Comparison of ENCODE assay signal across 9 cellular contexts in genomic region chr11:62854825-62855570, GRCh38. TPM values are rescaled to one million over a fixed set of nuclear protein-coding genes. Genes with fewer than 3 reads are reported as not detected.
DNase-seq lines count a peak whose midpoint lies in the region; ATAC-seq and TF ChIP-seq lines count a peak whose summit lies in the region.
"Had no signal": no experiment of that assay in that cellular context is flagged by ENCODE, and none has a peak within 500 bp of the region (broad histone marks: within the 10 kb centered on the region; RNA-seq: fewer than 3 reads in every experiment).

No MANE protein-coding gene starts in this region.

- H3K9me3 ChIP-seq in breast epithelium = no peaks in the 10 kb centered on the region
- no peaks in the 10 kb centered on the region for H3K9me3 ChIP-seq in mucosa of descending colon

- H3K27ac ChIP-seq in breast epithelium = peak overlapping the region; percentile 73 to 80

- intact Hi-C loops in breast epithelium (cut with DNase I; ENCODE audit: low total_unique reads) (no loop called here), mucosa of descending colon (cut with DNase I, micrococcal nuclease) (no loop called here)

- TF ChIP-seq CTCF in AG04449 (IDR thresholded peaks at IDR 0.05; ENCODE audit: insufficient read depth, low read length, missing control alignments) = no peak
- no peak for TF ChIP-seq CTCF in breast epithelium (IDR thresholded peaks at IDR 0.05)
- TF ChIP-seq CTCF in mucosa of descending colon (IDR thresholded peaks at IDR 0.05) = no peak

- H3K36me3 ChIP-seq in breast epithelium (no peaks in the 10 kb centered on the region), mucosa of descending colon (ENCODE audit: low read depth) (peaks cover 12% of the 10 kb centered on the region)

- in situ Hi-C loops in KBM-7 (cut with MboI; ENCODE audit: low pct_unique_long_range_greater_than_20kb, low sequenced_read_pairs) = no loop called here

- peaks cover 0 to 14% of the 10 kb centered on the region in 2 donors for H3K4me1 ChIP-seq in breast epithelium
- H3K4me1 ChIP-seq in mucosa of descending colon (ENCODE audit: low read depth) = peaks cover 27% of the 10 kb centered on the region

- POLR2A ChIA-PET in AG04449 (lab: Yijun Ruan, JAX) = interaction anchor here (0.6 to 8.3 kb wide), 20 partner anchors 9 to 264 kb away, joined by 3 to 193 read pairs (median 4); partner anchors contain the start of genes C11orf98, CSKMT, HNRNPUL2 and NXF1

- ATAC-seq in mucosa of descending colon = no peak
- no peak for ATAC-seq in GM18873 (IDR thresholded peaks at IDR 0.05; ENCODE audit: low FRiP score, unreplicated experiment)

- DNase-seq in AG04449 (ENCODE audit: low read depth, low spot score) (no peak), KBM-7 (peak; percentile 40), breast epithelium (ENCODE audit: low spot score in 2 of 2) (no peak), mucosa of descending colon (no peak), NCI-H187 (lab: John Stamatoyannopoulos, UW) (no peak), putamen (ENCODE audit: low spot score) (no peak)
- no peak for DNase-seq in stimulated activated CD4-positive, alpha-beta T cell treated with anti-CD3 and anti-CD28 coated beads, Interleukin-4, amount 100 ng/mL, for 4 hours

- no peak for TF ChIP-seq POLR2A in breast epithelium (IDR thresholded peaks at IDR 0.05)

- H3K4me3 ChIP-seq in AG04449 (ENCODE audit: low read depth, low read length) (peak overlapping the region; percentile 92), breast epithelium (peak overlapping the region; percentile 76 to 92 (median 84)), mucosa of descending colon (peak overlapping the region; percentile 74)

- CTCF ChIA-PET in AG04449 (lab: Yijun Ruan, JAX) = interaction anchor here (1.0 to 1.8 kb wide), 6 partner anchors 8 to 69 kb away, joined by 4 to 10 read pairs (median 7); no protein-coding TSS in a partner anchor

- H3K27me3 ChIP-seq in breast epithelium = no peaks in the 10 kb centered on the region

RNA-seq across cellular contexts. Expression of gene WDR74, which starts 15.6 kb away (rescaled TPM):
- 10 to 100 TPM; 46.6 to 62.6 (median 48.7) TPM for total RNA-seq in breast epithelium
- total RNA-seq in mucosa of descending colon = 10 to 100 TPM; 35.0 to 42.4 (median 38.8) TPM

RNA-seq across cellular contexts. Expression of gene TEX54, which starts 22.4 kb away (rescaled TPM):
- total RNA-seq in breast epithelium = 1 to 10 TPM in 1 of 3 donors, not detected in 2; 1.6 TPM
- not detected for total RNA-seq in mucosa of descending colon
- total RNA-seq: lung microvascular endothelial cell had no signal

RNA-seq across cellular contexts. Expression of gene STX5, which starts 23.1 kb away (rescaled TPM):
- 10 to 100 TPM; 30.8 to 42.3 (median 34.2) TPM for total RNA-seq in breast epithelium
- 10 to 100 TPM; 38.7 to 44.3 (median 41.7) TPM for total RNA-seq in mucosa of descending colon

RNA-seq across cellular contexts. Expression of gene SLC3A2, which starts 25.7 kb away (rescaled TPM):
- total RNA-seq in breast epithelium (100 to 1,000 TPM; 147 to 214 (median 171) TPM), mucosa of descending colon (100 to 1,000 TPM; 116 to 127 (median 124) TPM)

RNA-seq across cellular contexts. Expression of gene NXF1, which starts 49.8 kb away (rescaled TPM):
- 10 to 100 TPM; 74.9 to 89.3 (median 76.4) TPM for total RNA-seq in breast epithelium
- total RNA-seq in mucosa of descending colon = 100 to 1,000 TPM in 1 of 3 donors, 10 to 100 TPM in 2; 46.7 to 103 (median 55.0) TPM
